In genomic region chr6:105775095-105775494, GRCh38 we compare ENCODE assay signal across 1 cellular context.
TF ChIP-seq lines count a peak whose summit lies in the region.

No MANE protein-coding gene starts in this region.

TF ChIP-seq in K562, 482 proteins besides CTCF, POLR2A, EP300 and RAD21 (continued from another document):
- TF ChIP-seq CEBPZ (IDR thresholded peaks at IDR 0.05; ENCODE audit: borderline replicate concordance, low read depth, low read length), result no peak
- TF ChIP-seq IFI16 (CRISPR knock-in tag; IDR thresholded peaks at IDR 0.05), result no peak
- no peak for TF ChIP-seq CBX3 (IDR thresholded peaks at IDR 0.05; ENCODE audit: borderline replicate concordance in 1 of 2, low read length in 2 of 2)
- TF ChIP-seq, protein P1, sequence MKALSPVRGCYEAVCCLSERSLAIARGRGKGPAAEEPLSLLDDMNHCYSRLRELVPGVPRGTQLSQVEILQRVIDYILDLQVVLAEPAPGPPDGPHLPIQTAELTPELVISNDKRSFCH (CRISPR knock-in tag; IDR thresholded peaks at IDR 0.05), result no peak
- TF ChIP-seq, protein P1 (tag; IDR thresholded peaks at IDR 0.05), result no peak
- TF ChIP-seq NR4A1 (CRISPR knock-in tag; IDR thresholded peaks at IDR 0.05), result no peak
- no peak for TF ChIP-seq NR4A1 (tag; IDR thresholded peaks at IDR 0.05)
- TF ChIP-seq, protein P2, sequence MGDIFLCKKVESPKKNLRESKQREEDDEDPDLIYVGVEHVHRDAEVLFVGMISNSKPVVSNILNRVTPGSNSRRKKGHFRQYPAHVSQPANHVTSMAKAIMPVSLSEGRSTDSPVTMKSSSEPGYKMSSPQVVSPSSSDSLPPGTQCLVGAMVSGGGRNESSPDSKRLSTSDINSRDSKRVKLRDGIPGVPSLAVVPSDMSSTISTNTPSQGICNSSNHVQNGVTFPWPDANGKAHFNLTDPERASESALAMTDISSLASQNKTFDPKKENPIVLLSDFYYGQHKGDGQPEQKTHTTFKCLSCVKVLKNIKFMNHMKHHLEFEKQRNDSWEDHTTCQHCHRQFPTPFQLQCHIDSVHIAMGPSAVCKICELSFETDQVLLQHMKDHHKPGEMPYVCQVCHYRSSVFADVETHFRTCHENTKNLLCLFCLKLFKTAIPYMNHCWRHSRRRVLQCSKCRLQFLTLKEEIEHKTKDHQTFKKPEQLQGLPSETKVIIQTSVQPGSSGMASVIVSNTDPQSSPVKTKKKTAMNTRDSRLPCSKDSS (IDR thresholded peaks at IDR 0.05; ENCODE audit: low read depth, partially characterized antibody), result peak; percentile 35
- TF ChIP-seq CCAR2 (IDR thresholded peaks at IDR 0.05; ENCODE audit: low read depth, low read length), result no peak
- TF ChIP-seq NCOA6 (IDR thresholded peaks at IDR 0.05), result no peak
- no peak for TF ChIP-seq UBTF (IDR thresholded peaks at IDR 0.05; ENCODE audit: borderline replicate concordance in 1 of 2, low read depth in 2 of 2, low read length in 2 of 2)
- TF ChIP-seq, protein P3, sequence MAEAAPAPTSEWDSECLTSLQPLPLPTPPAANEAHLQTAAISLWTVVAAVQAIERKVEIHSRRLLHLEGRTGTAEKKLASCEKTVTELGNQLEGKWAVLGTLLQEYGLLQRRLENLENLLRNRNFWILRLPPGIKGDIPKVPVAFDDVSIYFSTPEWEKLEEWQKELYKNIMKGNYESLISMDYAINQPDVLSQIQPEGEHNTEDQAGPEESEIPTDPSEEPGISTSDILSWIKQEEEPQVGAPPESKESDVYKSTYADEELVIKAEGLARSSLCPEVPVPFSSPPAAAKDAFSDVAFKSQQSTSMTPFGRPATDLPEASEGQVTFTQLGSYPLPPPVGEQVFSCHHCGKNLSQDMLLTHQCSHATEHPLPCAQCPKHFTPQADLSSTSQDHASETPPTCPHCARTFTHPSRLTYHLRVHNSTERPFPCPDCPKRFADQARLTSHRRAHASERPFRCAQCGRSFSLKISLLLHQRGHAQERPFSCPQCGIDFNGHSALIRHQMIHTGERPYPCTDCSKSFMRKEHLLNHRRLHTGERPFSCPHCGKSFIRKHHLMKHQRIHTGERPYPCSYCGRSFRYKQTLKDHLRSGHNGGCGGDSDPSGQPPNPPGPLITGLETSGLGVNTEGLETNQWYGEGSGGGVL (CRISPR knock-in tag; IDR thresholded peaks at IDR 0.05), result no peak
- peak in 1 of 2 experiments; percentile 99 for TF ChIP-seq AFF1 (IDR thresholded peaks at IDR 0.05; ENCODE audit: low read depth in 1 of 2, partially characterized antibody in 2 of 2)
- TF ChIP-seq, protein P4, sequence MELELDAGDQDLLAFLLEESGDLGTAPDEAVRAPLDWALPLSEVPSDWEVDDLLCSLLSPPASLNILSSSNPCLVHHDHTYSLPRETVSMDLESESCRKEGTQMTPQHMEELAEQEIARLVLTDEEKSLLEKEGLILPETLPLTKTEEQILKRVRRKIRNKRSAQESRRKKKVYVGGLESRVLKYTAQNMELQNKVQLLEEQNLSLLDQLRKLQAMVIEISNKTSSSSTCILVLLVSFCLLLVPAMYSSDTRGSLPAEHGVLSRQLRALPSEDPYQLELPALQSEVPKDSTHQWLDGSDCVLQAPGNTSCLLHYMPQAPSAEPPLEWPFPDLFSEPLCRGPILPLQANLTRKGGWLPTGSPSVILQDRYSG (tag; conservative IDR thresholded peaks at IDR 0.05; ENCODE audit: low read depth), result no peak
